30 cellular contexts compared by ENCODE assay signal in the genomic region with DNA sequence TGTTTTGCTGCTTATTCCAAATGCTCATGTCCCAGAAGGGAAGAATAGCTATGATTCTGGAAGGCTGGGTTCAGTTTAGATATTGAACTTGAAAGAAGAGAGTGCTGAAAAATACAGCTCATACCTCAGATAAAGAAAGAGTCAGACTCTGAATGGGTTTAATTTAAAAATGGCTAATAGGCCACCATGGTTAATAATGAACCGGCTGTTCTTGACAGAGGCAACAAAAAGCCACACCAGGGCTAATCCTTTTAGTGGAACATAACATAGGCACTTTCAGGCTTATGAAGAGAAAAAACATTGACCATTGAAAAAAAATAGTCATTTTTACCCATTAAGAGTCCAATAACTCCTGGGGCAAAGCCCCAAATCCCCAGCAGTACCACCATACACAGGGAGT.
"Had no signal": no experiment of that assay in that cellular context is flagged by ENCODE, and none has a peak within 500 bp of the region (broad histone marks: within the 10 kb centered on the region; RNA-seq: fewer than 3 reads in every experiment).

No MANE protein-coding gene starts in this region.

- H3K9me3 Mint-ChIP-seq: activated CD4-positive, alpha-beta memory T cell treated with anti-CD3 and anti-CD28 coated beads for 36 hours; activated CD4-positive, alpha-beta T cell treated with anti-CD3 and anti-CD28 coated beads, Interleukin-2, amount 10 ng/mL, durations not matched to agents 24 days and 14 days; activated naive CD4-positive, alpha-beta T cell treated with anti-CD3 and anti-CD28 coated beads, Interleukin-2, amount 10 ng/mL, durations not matched to agents 7 days and 5 days; activated naive CD8-positive, alpha-beta T cell treated with anti-CD3 and anti-CD28 coated beads, Interleukin-2, amount 10 ng/mL, durations not matched to agents 7 days and 5 days; activated T-cell treated with anti-CD3 and anti-CD28 coated beads, Interleukin-2, amount 50 U/mL, for 24 hours; brain; mesothelial cell of epicardium; naive B cell; nephron progenitor cell; stimulated activated naive B cell treated with anti-CD40 and anti-IgM and Interleukin-4, amounts not matched to agents 10 μg/mL and 1 μg/mL and 100 μg/mL, for 72 hours had no signal

- H3K4me3 Mint-ChIP-seq: activated CD4-positive, alpha-beta memory T cell treated with anti-CD3 and anti-CD28 coated beads for 36 hours; activated CD4-positive, alpha-beta T cell treated with anti-CD3 and anti-CD28 coated beads, Interleukin-2, amount 10 ng/mL, durations not matched to agents 24 days and 14 days; activated naive CD4-positive, alpha-beta T cell treated with anti-CD3 and anti-CD28 coated beads, Interleukin-2, amount 10 ng/mL, durations not matched to agents 7 days and 5 days; activated naive CD8-positive, alpha-beta T cell treated with anti-CD3 and anti-CD28 coated beads, Interleukin-2, amount 10 ng/mL, durations not matched to agents 7 days and 5 days; activated T-cell treated with anti-CD3 and anti-CD28 coated beads, Interleukin-2, amount 50 U/mL, for 24 hours; brain; mesothelial cell of epicardium; naive B cell; nephron progenitor cell; stimulated activated naive B cell treated with anti-CD40 and anti-IgM and Interleukin-4, amounts not matched to agents 10 μg/mL and 1 μg/mL and 100 μg/mL, for 72 hours had no signal

- H3K36me3 ChIP-seq: ascending aorta, cardiac muscle cell, colonic mucosa, neutrophil, ovary, prostate gland, thyroid gland had no signal

- H3K27me3 Mint-ChIP-seq: activated naive CD8-positive, alpha-beta T cell treated with anti-CD3 and anti-CD28 coated beads, Interleukin-2, amount 10 ng/mL, durations not matched to agents 7 days and 5 days; naive B cell; stimulated activated naive B cell treated with anti-CD40 and anti-IgM and Interleukin-4, amounts not matched to agents 10 μg/mL and 1 μg/mL and 100 μg/mL, for 72 hours had no signal

- ATAC-seq: stimulated activated naive B cell treated with anti-CD40 and anti-IgM and Interleukin-4, amounts not matched to agents 10 μg/mL and 1 μg/mL and 100 μg/mL, for 72 hours; upper lobe of right lung had no signal

- H3K4me1 Mint-ChIP-seq: activated CD4-positive, alpha-beta T cell treated with anti-CD3 and anti-CD28 coated beads, Interleukin-2, amount 10 ng/mL, durations not matched to agents 24 days and 14 days had no signal

- H3K9me3 ChIP-seq: ascending aorta, colonic mucosa, neutrophil, ovary, prostate gland, stomach, thyroid gland, upper lobe of right lung had no signal

- H3K27ac Mint-ChIP-seq: activated CD4-positive, alpha-beta memory T cell treated with anti-CD3 and anti-CD28 coated beads for 36 hours; activated CD4-positive, alpha-beta T cell treated with anti-CD3 and anti-CD28 coated beads, Interleukin-2, amount 10 ng/mL, durations not matched to agents 24 days and 14 days; activated naive CD4-positive, alpha-beta T cell treated with anti-CD3 and anti-CD28 coated beads, Interleukin-2, amount 10 ng/mL, durations not matched to agents 7 days and 5 days; activated naive CD8-positive, alpha-beta T cell treated with anti-CD3 and anti-CD28 coated beads, Interleukin-2, amount 10 ng/mL, durations not matched to agents 7 days and 5 days; activated T-cell treated with anti-CD3 and anti-CD28 coated beads, Interleukin-2, amount 50 U/mL, for 24 hours; brain; mesothelial cell of epicardium; naive B cell; nephron progenitor cell; stimulated activated naive B cell treated with anti-CD40 and anti-IgM and Interleukin-4, amounts not matched to agents 10 μg/mL and 1 μg/mL and 100 μg/mL, for 72 hours had no signal

- DNase-seq: activated CD4-positive, alpha-beta memory T cell treated with anti-CD3 and anti-CD28 coated beads for 36 hours; activated CD4-positive, alpha-beta T cell treated with anti-CD3 and anti-CD28 coated beads, Interleukin-2, amount 10 ng/mL, durations not matched to agents 24 days and 14 days; activated CD4-positive, CD25-positive, alpha-beta regulatory T cell treated with anti-CD3 and anti-CD28 coated beads, Interleukin-2, amount 50 U/mL, for 72 hours; activated CD8-positive, alpha-beta memory T cell treated with anti-CD3 and anti-CD28 coated beads, Interleukin-2, amount 50 U/mL, for 48 hours; activated gamma-delta T cell; activated naive CD4-positive, alpha-beta T cell treated with anti-CD3 and anti-CD28 coated beads, Interleukin-2, amount 10 ng/mL, durations not matched to agents 7 days and 5 days; activated naive CD8-positive, alpha-beta T cell treated with anti-CD3 and anti-CD28 coated beads, Interleukin-2, amount 10 ng/mL, durations not matched to agents 7 days and 5 days; activated T-cell treated with anti-CD3 and anti-CD28 coated beads, Interleukin-2, amount 50 U/mL, for 24 hours; cerebellar nuclear complex; colonic mucosa; effector CD8-positive, alpha-beta T cell; glutamatergic neuron; islet precursor cell; mammary epithelial cell; naive B cell; nephron progenitor cell; ovary; stimulated activated CD4-positive, alpha-beta T cell treated with anti-CD3 and anti-CD28 coated beads, Interleukin-15, amount 100 ng/mL, for 24 hours; stimulated activated CD4-positive, alpha-beta T cell treated with anti-CD3 and anti-CD28 coated beads, Interleukin-2, amount 100 ng/mL, for 24 hours; stimulated activated naive B cell treated with anti-CD40 and anti-IgM and Interleukin-4, amounts not matched to agents 10 μg/mL and 1 μg/mL and 100 μg/mL, for 72 hours; stomach; thyroid gland; upper lobe of right lung had no signal

- H3K27me3 ChIP-seq: ascending aorta, cardiac muscle cell, colonic mucosa, neutrophil, ovary, stomach, thyroid gland, upper lobe of right lung had no signal

- H3K4me2 ChIP-seq: smooth muscle cell had no signal

- H3K4me1 ChIP-seq: ascending aorta, prostate gland had no signal

- H3K4me3 ChIP-seq: ascending aorta, cardiac muscle cell, colonic mucosa, ovary, prostate gland, smooth muscle cell, stomach, thyroid gland, upper lobe of right lung had no signal

- H3K27ac ChIP-seq: ascending aorta, cardiac muscle cell, colonic mucosa, neutrophil, ovary, prostate gland, stomach, thyroid gland, upper lobe of right lung had no signal

- H3K36me3 Mint-ChIP-seq: activated CD4-positive, alpha-beta memory T cell treated with anti-CD3 and anti-CD28 coated beads for 36 hours; activated naive CD4-positive, alpha-beta T cell treated with anti-CD3 and anti-CD28 coated beads, Interleukin-2, amount 10 ng/mL, durations not matched to agents 7 days and 5 days; activated naive CD8-positive, alpha-beta T cell treated with anti-CD3 and anti-CD28 coated beads, Interleukin-2, amount 10 ng/mL, durations not matched to agents 7 days and 5 days; naive B cell; stimulated activated naive B cell treated with anti-CD40 and anti-IgM and Interleukin-4, amounts not matched to agents 10 μg/mL and 1 μg/mL and 100 μg/mL, for 72 hours had no signal
